Comparison of ENCODE assay signal across 9 cellular contexts in the genomic region with DNA sequence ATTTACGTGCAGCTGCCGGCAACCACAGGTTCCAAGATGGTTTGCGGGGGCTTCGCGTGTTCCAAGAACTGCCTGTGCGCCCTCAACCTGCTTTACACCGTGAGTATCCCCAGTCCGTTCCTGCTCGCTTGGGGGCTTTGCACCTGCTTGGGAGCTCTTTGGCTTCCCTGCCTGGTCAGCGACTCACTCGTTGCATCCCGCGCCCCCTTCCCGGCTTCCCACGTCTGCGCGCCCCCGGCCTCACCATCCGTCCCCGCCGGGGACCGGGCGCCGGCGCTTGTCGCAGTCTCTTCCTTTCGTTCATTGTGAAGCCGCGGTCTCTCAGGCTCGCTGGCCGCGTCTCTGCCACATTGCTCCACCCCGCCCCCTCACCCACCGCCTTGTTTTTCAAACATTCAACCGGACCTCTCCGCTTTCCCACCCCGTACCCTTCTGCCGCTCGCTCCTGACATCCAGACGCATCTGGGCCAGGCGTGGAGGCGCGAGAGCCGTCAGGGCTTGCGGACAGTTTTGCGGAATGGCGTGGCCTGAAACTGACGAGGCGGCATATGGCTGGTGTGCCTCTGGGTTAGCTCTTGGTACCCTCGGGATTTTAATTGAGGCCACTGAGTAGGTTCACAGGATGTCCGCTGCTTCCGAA. TPM values are rescaled to one million over a fixed set of nuclear protein-coding genes. Genes with fewer than 3 reads are reported as not detected.
DNase-seq lines count a peak whose midpoint lies in the region; ATAC-seq, FAIRE-seq and TF ChIP-seq lines count a peak whose summit lies in the region.
"Had no signal": no experiment of that assay in that cellular context is flagged by ENCODE, and none has a peak within 500 bp of the region (broad histone marks: within the 10 kb centered on the region; RNA-seq: fewer than 3 reads in every experiment).

No MANE protein-coding gene starts in this region.

- H3K4me1 ChIP-seq in OCI-LY1 (ENCODE audit: insufficient read depth, low read length, severe bottlenecking): peaks cover 38% of the 10 kb centered on the region
- peaks cover 2 to 9% (median 9%) of the 10 kb centered on the region in 3 donors for H3K4me1 ChIP-seq in skeletal muscle tissue (ENCODE audit: control insufficient read depth in 3 of 3, insufficient read depth in 3 of 3, low read length in 3 of 3)

- peak overlapping the region; percentile 90 to 96 (median 93) for H3K4me3 Mint-ChIP-seq in brain

- peaks cover 0 to 3% (median 0%) of the 10 kb centered on the region in 5 experiments for H3K9me3 Mint-ChIP-seq in brain

- H2AFZ ChIP-seq in OCI-LY1 (ENCODE audit: low read length): 0 out of 2 replicates have a peak overlapping the region, but pooled peaks have one; percentile 14

- peaks cover 4% of the 10 kb centered on the region for H3K36me3 Mint-ChIP-seq in brain

- ATAC-seq in HG02938 (IDR thresholded peaks at IDR 0.05; ENCODE audit: unreplicated experiment): peak; percentile 27

- no peaks in the 10 kb centered on the region for H3F3A ChIP-seq in OCI-LY1 (ENCODE audit: insufficient read depth, low read length)

- peak overlapping the region; percentile 65 to 96 (median 94) for H3K27ac Mint-ChIP-seq in brain

- TF ChIP-seq CTCF in OCI-LY1 (IDR thresholded peaks at IDR 0.05; ENCODE audit: low read length) (no peak), brain (conservative IDR thresholded peaks at IDR 0.05) (no peak)

- no peaks in the 10 kb centered on the region for H3K9me3 ChIP-seq in OCI-LY1 (ENCODE audit: low read length)
- no peaks in the 10 kb centered on the region for H3K9me3 ChIP-seq in skeletal muscle tissue (ENCODE audit: control insufficient read depth in 3 of 3, low read length in 3 of 3)

- peak overlapping the region; percentile 83 for H3K4me3 ChIP-seq in OCI-LY1 (ENCODE audit: low read depth, low read length, poor library complexity, severe bottlenecking)
- H3K4me3 ChIP-seq in skeletal muscle tissue (ENCODE audit: low read length in 3 of 3): peak overlapping the region; percentile 68 to 81 (median 80)

- H3K9me2 ChIP-seq in OCI-LY1 (ENCODE audit: low read depth, low read length): no peaks in the 10 kb centered on the region

- H3K79me2 ChIP-seq in OCI-LY1 (ENCODE audit: insufficient read depth, low read length): peaks cover 23% of the 10 kb centered on the region

- peaks cover 28% of the 10 kb centered on the region for H3K27me3 Mint-ChIP-seq in brain

- H3K36me3 ChIP-seq in OCI-LY1 (ENCODE audit: insufficient read depth, low read length) (no peaks in the 10 kb centered on the region), skeletal muscle tissue (ENCODE audit: control insufficient read depth in 3 of 3, insufficient read depth in 3 of 3, low read length in 3 of 3) (no peaks in the 10 kb centered on the region)

- peaks cover 40% of the 10 kb centered on the region for H3K4me1 Mint-ChIP-seq in brain

- H3K9ac ChIP-seq in OCI-LY1 (ENCODE audit: low read length): peak overlapping the region; percentile 68
- peak overlapping the region; percentile 47 to 75 (median 72) for H3K9ac ChIP-seq in skeletal muscle tissue (ENCODE audit: low read depth in 1 of 3, low read length in 3 of 3)

- peak overlapping the region; percentile 78 for H3K4me2 ChIP-seq in OCI-LY1 (ENCODE audit: low read length)

- H3K27me3 ChIP-seq in OCI-LY1 (ENCODE audit: insufficient read depth, low read length) (no peaks in the 10 kb centered on the region), skeletal muscle tissue (ENCODE audit: control insufficient read depth in 3 of 3, insufficient read depth in 3 of 3, low read length in 3 of 3) (peaks cover 0 to 11% (median 5%) of the 10 kb centered on the region in 3 donors)

- H4K20me1 ChIP-seq in OCI-LY1 (ENCODE audit: insufficient read depth, low read length): no peaks in the 10 kb centered on the region

- H3K27ac ChIP-seq in OCI-LY1 (ENCODE audit: low read depth, low read length, poor library complexity, severe bottlenecking) (peak overlapping the region; percentile 50), skeletal muscle tissue (ENCODE audit: low read depth, low read length) (no peak overlapping the region)

- DNase-seq in NCI-H2107 treated with DMSO at 0.1 percent for 48 hours (lab: John Stamatoyannopoulos, UW; ENCODE audit: unreplicated experiment): peak; percentile 48
- DNase-seq in NCI-H2107 (lab: John Stamatoyannopoulos, UW): no peak
- DNase-seq in iPS-NIHi7 (ENCODE audit: extremely low spot score): peak; percentile 46
- DNase-seq in RCC 7860 (ENCODE audit: low spot score): no peak

- no peak for FAIRE-seq in RCC 7860 (lab: Jason Lieb, UNC)
- FAIRE-seq: endometrium had no signal

RNA-seq across cellular contexts. Expression of gene TSPAN13, which starts 0.5 kb away (rescaled TPM):
- polyA plus RNA-seq in brain (ENCODE audit: insufficient read depth, low read depth, low replicate concordance): 49.7 TPM
- 39.1 TPM for total RNA-seq in skeletal muscle tissue

RNA-seq across cellular contexts. Expression of gene AGR2, which starts 50.7 kb away (rescaled TPM):
- polyA plus RNA-seq in brain (ENCODE audit: insufficient read depth, low read depth, low replicate concordance): 2.0 TPM
- 3.1 TPM for total RNA-seq in skeletal muscle tissue

Comparison
In these comparisons a context has a peak if more than half of its experiments do, and no peak if none do; other contexts are left out.
1. DNase-seq: peak in NCI-H2107 treated with DMSO at 0.1 percent for 48 hours (single experiment) and iPS-NIHi7 (single experiment); none in NCI-H2107 (single experiment) and RCC 7860 (single experiment).